Comparison of ENCODE assay signal across 16 cellular contexts in the genomic region with DNA sequence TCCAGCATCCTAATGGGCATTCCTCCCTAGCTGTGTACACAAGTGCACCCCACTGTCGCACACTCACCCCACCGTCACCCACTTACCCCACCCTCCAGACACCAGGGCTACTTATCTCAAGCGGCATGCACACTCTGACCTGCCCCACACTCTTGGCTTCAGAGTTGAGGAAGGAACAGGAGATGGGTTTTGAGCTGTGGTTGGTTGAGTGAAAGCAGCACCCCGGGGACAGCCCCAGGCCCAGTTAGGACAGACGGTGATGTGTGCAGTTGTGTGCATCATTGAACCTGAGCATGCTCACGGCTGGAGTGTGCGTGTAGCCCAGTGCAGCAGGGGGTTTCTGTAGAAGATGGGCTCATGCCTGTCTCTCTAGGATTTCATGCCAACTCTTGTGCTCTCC. TPM values are rescaled to one million over a fixed set of nuclear protein-coding genes. Genes with fewer than 3 reads are reported as not detected.
A peak's percentile ranks its signal among the peaks of the same experiment; 100 is the strongest.
DNase-seq lines count a peak whose midpoint lies in the region; ATAC-seq, FAIRE-seq and TF ChIP-seq lines count a peak whose summit lies in the region.
"Had no signal": no experiment of that assay in that cellular context is flagged by ENCODE, and none has a peak within 500 bp of the region (broad histone marks: within the 10 kb centered on the region; RNA-seq: fewer than 3 reads in every experiment).

No MANE protein-coding gene starts in this region.

- H3K27me3 ChIP-seq in HCT116 (ENCODE audit: insufficient read depth, low read length) (no peaks in the 10 kb centered on the region), transverse colon (no peaks in the 10 kb centered on the region)

- peaks cover 33% of the 10 kb centered on the region for H3K36me3 Mint-ChIP-seq in activated CD8-positive, alpha-beta memory T cell treated with anti-CD3 and anti-CD28 coated beads, Interleukin-2, amount 10 ng/mL, durations not matched to agents 7 days and 5 days
- H3K36me3 Mint-ChIP-seq in dendritic cell treated with granulocyte-macrophage colony-stimulating factor and Interleukin-4, amounts not matched to agents 40 ng/mL and 50 ng/mL, for 4 days (ENCODE audit: low read depth): peaks cover 75% of the 10 kb centered on the region
- H3K36me3 Mint-ChIP-seq in stimulated activated effector memory CD8-positive, alpha-beta T cell treated with anti-CD3 and anti-CD28 coated beads, Interleukin-12 subunit alpha, Interleukin-12 subunit beta, amount 100 ng/mL, for 72 hours: peaks cover 51% of the 10 kb centered on the region
- H3K36me3 Mint-ChIP-seq: natural killer cell treated with Interleukin-12 subunit alpha and Interleukin-12 subunit beta and Interleukin-15 and Interleukin-18, amount 100 ng/mL, for 72 hours had no signal

- no peak for TF ChIP-seq CTCF in HCT116 (IDR thresholded peaks at IDR 0.05 in 2 of 3, conservative IDR thresholded peaks at IDR 0.05 in 1 of 3; ENCODE audit: borderline replicate concordance in 1 of 3, insufficient read depth in 1 of 3, low read depth in 2 of 3, low read length in 2 of 3)
- no peak for TF ChIP-seq CTCF in transverse colon (IDR thresholded peaks at IDR 0.05)

- peaks cover 4% of the 10 kb centered on the region; the same call in 1 of the 2 replicates for H4K20me1 ChIP-seq in HCT116 (ENCODE audit: insufficient read depth)

- H3K4me3 ChIP-seq in HCT116 (replicated peaks in 1 of 2; ENCODE audit: low read depth in 1 of 2, low read length in 2 of 2) (no peak overlapping the region), transverse colon (no peak overlapping the region)

- in situ Hi-C loops in transverse colon (cut with MboI; ENCODE audit: low pct_ligation_motif_present in 1 of 4, low pct_unique_long_range_greater_than_20kb in 1 of 4, low sequenced_read_pairs in 3 of 4): no loop called here

- H3K79me2 ChIP-seq in HCT116 (ENCODE audit: insufficient read depth, low read length): no peaks in the 10 kb centered on the region; the same call in 1 of the 2 replicates

- no TSS peak for BruUV-seq in HCT116 (replicated peaks; lab: Mats Ljungman, UMichigan)

- intact Hi-C loops in HCT116 (cut with micrococcal nuclease): no loop called here
- intact Hi-C loops in dendritic cell treated with granulocyte-macrophage colony-stimulating factor and Interleukin-4, amounts not matched to agents 40 ng/mL and 50 ng/mL, for 4 days (cut with micrococcal nuclease): no loop called here
- intact Hi-C loops in transverse colon (cut with DNase I; ENCODE audit: low total_unique reads): no loop called here

- no peak for TF ChIP-seq EP300 in transverse colon (IDR thresholded peaks at IDR 0.05; ENCODE audit: low read depth)

- peaks cover under 1 to 5% of the 10 kb centered on the region in 2 experiments; a peak in 2 of 4 replicates for H3K4me1 ChIP-seq in HCT116 (ENCODE audit: control insufficient read depth in 1 of 2, insufficient read depth in 2 of 2, low read length in 2 of 2)
- H3K4me1 ChIP-seq in transverse colon: peaks cover 5 to 16% (median 10%) of the 10 kb centered on the region in 4 donors

- TF ChIP-seq POLR2A in HCT116 (IDR thresholded peaks at IDR 0.05; ENCODE audit: borderline replicate concordance, extremely low read depth, insufficient read depth, insufficient read length) (no peak), transverse colon (IDR thresholded peaks at IDR 0.05) (no peak)

- H3K9me3 ChIP-seq in HCT116 (ENCODE audit: control insufficient read depth in 1 of 2, insufficient read depth in 1 of 2, low read depth in 1 of 2, low read length in 2 of 2): no peaks in the 10 kb centered on the region
- no peaks in the 10 kb centered on the region for H3K9me3 ChIP-seq in transverse colon

- H3K9me3 Mint-ChIP-seq in activated CD8-positive, alpha-beta memory T cell treated with anti-CD3 and anti-CD28 coated beads, Interleukin-2, amount 10 ng/mL, durations not matched to agents 7 days and 5 days (ENCODE audit: low read depth): no peaks in the 10 kb centered on the region
- H3K9me3 Mint-ChIP-seq in dendritic cell treated with granulocyte-macrophage colony-stimulating factor and Interleukin-4, amounts not matched to agents 40 ng/mL and 50 ng/mL, for 4 days: no peaks in the 10 kb centered on the region
- no peaks in the 10 kb centered on the region for H3K9me3 Mint-ChIP-seq in stimulated activated effector memory CD8-positive, alpha-beta T cell treated with anti-CD3 and anti-CD28 coated beads, Interleukin-12 subunit alpha, Interleukin-12 subunit beta, amount 100 ng/mL, for 72 hours
- H3K9me3 Mint-ChIP-seq: brain; H9; natural killer cell treated with Interleukin-12 subunit alpha and Interleukin-12 subunit beta and Interleukin-15 and Interleukin-18, amount 100 ng/mL, for 72 hours had no signal

- no peaks in the 10 kb centered on the region for H3K9me2 ChIP-seq in HCT116 (ENCODE audit: insufficient read depth)

- no peak for DNase-seq in activated CD8-positive, alpha-beta memory T cell treated with anti-CD3 and anti-CD28 coated beads, Interleukin-2, amount 10 ng/mL, durations not matched to agents 7 days and 5 days
- DNase-seq in activated CD8-positive, alpha-beta memory T cell treated with anti-CD3 and anti-CD28 coated beads, Interleukin-2, amount 50 U/mL, for 4 hours: no peak
- DNase-seq in HCT116 (ENCODE audit: low read depth, low spot score): no peak
- no peak for DNase-seq in stimulated activated effector memory CD8-positive, alpha-beta T cell treated with anti-CD3 and anti-CD28 coated beads, Interleukin-12 subunit alpha, Interleukin-12 subunit beta, amount 100 ng/mL, for 72 hours (ENCODE audit: low spot score in 2 of 2)
- no peak for DNase-seq in transverse colon
- no peak for DNase-seq in ureter (ENCODE audit: low spot score)
- DNase-seq in HTR-8/SVneo (ENCODE audit: insufficient read length, low spot score): no peak
- DNase-seq: activated effector memory CD4-positive, alpha-beta T cell treated with anti-CD3 and anti-CD28 coated beads, Interleukin-2, amount 50 U/mL, for 16 hours; H9; KG1; NCI-H1105; NK-92 treated with Interleukin-12 subunit alpha and Interleukin-12 subunit beta, amount 100 ng/mL, for 24 hours; stimulated activated CD4-positive, alpha-beta T cell treated with anti-CD3 and anti-CD28 coated beads, Interleukin-15, amount 100 ng/mL, for 24 hours had no signal

- RAD21 ChIA-PET in HCT116 (lab: Charles Lee; ENCODE audit: low non-redundant PET in 1 of 2, low total read pairs in 2 of 2, uncharacterized antibody in 2 of 2, unreplicated experiment in 2 of 2): no interaction called here

- H3K36me3 ChIP-seq in HCT116 (ENCODE audit: control insufficient read depth in 1 of 2, insufficient read depth in 2 of 2, low read length in 2 of 2) (peaks cover 3 to 32% of the 10 kb centered on the region in 2 experiments; a peak in 2 of 4 replicates), transverse colon (peaks cover 0 to 25% (median 9%) of the 10 kb centered on the region in 4 donors)

- CTCF ChIA-PET in activated CD8-positive, alpha-beta memory T cell treated with anti-CD3 and anti-CD28 coated beads, Interleukin-2, amount 10 ng/mL, durations not matched to agents 7 days and 5 days (lab: Charles Lee): interaction anchor here (1.0 to 1.6 kb wide), 3 partner anchors 89 to 120 kb away, joined by 4 to 5 read pairs (median 4); no protein-coding TSS in a partner anchor
- CTCF ChIA-PET in HCT116 (lab: Charles Lee): interaction anchor here (1.1 kb wide), 1 partner anchor 17 kb away, joined by 3 read pairs; no protein-coding TSS in a partner anchor

- POLR2A ChIA-PET in HCT116 (lab: Charles Lee): no interaction called here

- H3K4me2 ChIP-seq in HCT116 (ENCODE audit: low read length): no peak overlapping the region

- H3K4me1 Mint-ChIP-seq in activated CD8-positive, alpha-beta memory T cell treated with anti-CD3 and anti-CD28 coated beads, Interleukin-2, amount 10 ng/mL, durations not matched to agents 7 days and 5 days: peaks cover 11% of the 10 kb centered on the region
- peaks cover 66% of the 10 kb centered on the region for H3K4me1 Mint-ChIP-seq in dendritic cell treated with granulocyte-macrophage colony-stimulating factor and Interleukin-4, amounts not matched to agents 40 ng/mL and 50 ng/mL, for 4 days (ENCODE audit: low read depth)
- peaks cover 52% of the 10 kb centered on the region for H3K4me1 Mint-ChIP-seq in stimulated activated effector memory CD8-positive, alpha-beta T cell treated with anti-CD3 and anti-CD28 coated beads, Interleukin-12 subunit alpha, Interleukin-12 subunit beta, amount 100 ng/mL, for 72 hours
- H3K4me1 Mint-ChIP-seq: H9 had no signal

- no peak overlapping the region for H3K4me3 Mint-ChIP-seq in activated CD8-positive, alpha-beta memory T cell treated with anti-CD3 and anti-CD28 coated beads, Interleukin-2, amount 10 ng/mL, durations not matched to agents 7 days and 5 days
- no peak overlapping the region for H3K4me3 Mint-ChIP-seq in dendritic cell treated with granulocyte-macrophage colony-stimulating factor and Interleukin-4, amounts not matched to agents 40 ng/mL and 50 ng/mL, for 4 days
- H3K4me3 Mint-ChIP-seq in stimulated activated effector memory CD8-positive, alpha-beta T cell treated with anti-CD3 and anti-CD28 coated beads, Interleukin-12 subunit alpha, Interleukin-12 subunit beta, amount 100 ng/mL, for 72 hours: no peak overlapping the region
- H3K4me3 Mint-ChIP-seq: brain; H9; natural killer cell treated with Interleukin-12 subunit alpha and Interleukin-12 subunit beta and Interleukin-15 and Interleukin-18, amount 100 ng/mL, for 72 hours had no signal

- peak; percentile 20 for ATAC-seq in activated CD8-positive, alpha-beta memory T cell treated with anti-CD3 and anti-CD28 coated beads, Interleukin-2, amount 10 ng/mL, durations not matched to agents 7 days and 5 days
- ATAC-seq in HCT116: 0 out of 2 replicates have a peak, but pooled peaks have one; percentile 13
- ATAC-seq in stimulated activated effector memory CD8-positive, alpha-beta T cell treated with anti-CD3 and anti-CD28 coated beads, Interleukin-12 subunit alpha, Interleukin-12 subunit beta, amount 100 ng/mL, for 72 hours: peak; percentile 78

- 88% methylated on average over 7 of the region's 7 CpGs; no CpG with 5 or more reads in 1 of the 2 donors for WGBS in transverse colon (ENCODE audit: low coverage in 1 of 2), 2 donors

- H3K27ac Mint-ChIP-seq in activated CD8-positive, alpha-beta memory T cell treated with anti-CD3 and anti-CD28 coated beads, Interleukin-2, amount 10 ng/mL, durations not matched to agents 7 days and 5 days: no peak overlapping the region
- peak overlapping the region; percentile 30 for H3K27ac Mint-ChIP-seq in dendritic cell treated with granulocyte-macrophage colony-stimulating factor and Interleukin-4, amounts not matched to agents 40 ng/mL and 50 ng/mL, for 4 days
- H3K27ac Mint-ChIP-seq in stimulated activated effector memory CD8-positive, alpha-beta T cell treated with anti-CD3 and anti-CD28 coated beads, Interleukin-12 subunit alpha, Interleukin-12 subunit beta, amount 100 ng/mL, for 72 hours: peak overlapping the region; percentile 48
- H3K27ac Mint-ChIP-seq: brain; H9; natural killer cell treated with Interleukin-12 subunit alpha and Interleukin-12 subunit beta and Interleukin-15 and Interleukin-18, amount 100 ng/mL, for 72 hours had no signal

- H3K9ac ChIP-seq in HCT116 (ENCODE audit: low read length): no peak overlapping the region

- TF ChIP-seq RAD21 in HCT116 (IDR thresholded peaks at IDR 0.05; ENCODE audit: low read depth): no peak

- H3K27me3 Mint-ChIP-seq in activated CD8-positive, alpha-beta memory T cell treated with anti-CD3 and anti-CD28 coated beads, Interleukin-2, amount 10 ng/mL, durations not matched to agents 7 days and 5 days: no peaks in the 10 kb centered on the region
- H3K27me3 Mint-ChIP-seq in dendritic cell treated with granulocyte-macrophage colony-stimulating factor and Interleukin-4, amounts not matched to agents 40 ng/mL and 50 ng/mL, for 4 days: no peaks in the 10 kb centered on the region
- H3K27me3 Mint-ChIP-seq: natural killer cell treated with Interleukin-12 subunit alpha and Interleukin-12 subunit beta and Interleukin-15 and Interleukin-18, amount 100 ng/mL, for 72 hours had no signal

- no peak for FAIRE-seq in HTR-8/SVneo (lab: Jason Lieb, UNC)

- no peak overlapping the region for H2AFZ ChIP-seq in HCT116 (ENCODE audit: low read depth, low read length, poor library complexity, severe bottlenecking)

- H3K27ac ChIP-seq in HCT116 (ENCODE audit: low read depth, low read length) (no peak overlapping the region), transverse colon (no peak overlapping the region)

RNA-seq across cellular contexts. Expression of a gene that starts 32.5 kb away (rescaled TPM):
- 100 to 1,000 TPM; 180 to 390 TPM for total RNA-seq in activated CD8-positive, alpha-beta memory T cell treated with anti-CD3 and anti-CD28 coated beads, Interleukin-2, amount 10 ng/mL, durations not matched to agents 7 days and 5 days
- total RNA-seq in HCT116 (2021; ENCODE audit: unreplicated experiment) (239 TPM), transverse colon (1,000 to 10,000 TPM in 1 of 4 donors, 100 to 1,000 TPM in 3; 561 to 1,032 (median 742) TPM), ureter (546 TPM)
- polyA plus RNA-seq in HCT116 (2012): 99.3 and 137 TPM in 2 replicates

RNA-seq across cellular contexts. Expression of a gene that starts 59.5 kb away (rescaled TPM):
- total RNA-seq in activated CD8-positive, alpha-beta memory T cell treated with anti-CD3 and anti-CD28 coated beads, Interleukin-2, amount 10 ng/mL, durations not matched to agents 7 days and 5 days: 1,000 to 10,000 TPM in 1 of 2 experiments, 100 to 1,000 TPM in 1; 878 to 1,201 TPM
- total RNA-seq in HCT116 (2021; ENCODE audit: unreplicated experiment): 1,901 TPM
- polyA plus RNA-seq in HCT116 (2012): 2,991 and 3,021 TPM in 2 replicates
- total RNA-seq in transverse colon: 1,000 to 10,000 TPM in 3 of 4 donors, 100 to 1,000 TPM in 1; 337 to 1,276 (median 1,207) TPM
- total RNA-seq in ureter: 1,627 TPM

Comparison
In these comparisons a context has a peak if more than half of its experiments do, and no peak if none do; other contexts are left out.
1. ATAC-seq: peak in every context shown above with its lines; median percentile 78 in stimulated activated effector memory CD8-positive, alpha-beta T cell treated with anti-CD3 and anti-CD28 coated beads, Interleukin-12 subunit alpha, Interleukin-12 subunit beta, amount 100 ng/mL, for 72 hours; 20 in activated CD8-positive, alpha-beta memory T cell treated with anti-CD3 and anti-CD28 coated beads, Interleukin-2, amount 10 ng/mL, durations not matched to agents 7 days and 5 days; 13 in HCT116.